1 cellular context compared by ENCODE assay signal in the genomic region with DNA sequence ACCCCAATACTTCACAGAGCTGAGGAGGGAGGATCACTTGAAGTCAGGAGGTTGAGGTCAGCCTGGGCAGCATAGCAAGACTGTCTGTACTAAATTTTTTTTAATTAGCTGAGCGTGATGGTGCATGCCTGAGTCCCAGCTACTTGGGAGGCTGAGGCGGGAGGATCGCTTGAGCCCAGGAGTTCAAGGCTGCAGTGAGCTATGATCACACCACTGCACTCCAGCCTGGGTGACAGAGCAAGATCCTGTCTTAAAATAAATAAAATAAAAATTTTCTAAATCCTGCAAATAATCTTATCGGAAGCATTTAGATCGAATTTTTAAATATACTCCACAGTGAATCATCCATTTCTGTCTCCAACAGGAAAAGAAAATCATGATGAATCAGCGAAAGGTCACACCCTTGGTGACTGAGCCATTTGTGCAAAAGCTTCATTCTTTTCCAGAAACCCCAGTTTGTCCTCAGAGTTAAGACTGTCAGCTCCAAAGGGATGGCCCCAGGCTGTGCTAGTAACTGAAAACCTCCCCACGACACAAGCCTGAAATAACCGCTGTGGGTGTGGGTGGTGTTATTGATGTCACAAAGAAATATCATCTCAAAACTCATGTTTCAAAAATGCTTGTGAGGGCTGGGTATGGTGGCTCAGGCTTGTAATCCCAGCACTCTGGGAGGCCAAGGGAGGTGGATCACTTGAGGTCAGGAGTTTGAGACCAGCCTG.
TF ChIP-seq lines count a peak whose summit lies in the region.

No MANE protein-coding gene starts in this region.

TF ChIP-seq in HepG2, 621 proteins besides CTCF, POLR2A, EP300 and RAD21 (continued from another document):
- no peak for TF ChIP-seq ZNF503 (CRISPR knock-in tag; IDR thresholded peaks at IDR 0.05)
- TF ChIP-seq, protein P1, sequence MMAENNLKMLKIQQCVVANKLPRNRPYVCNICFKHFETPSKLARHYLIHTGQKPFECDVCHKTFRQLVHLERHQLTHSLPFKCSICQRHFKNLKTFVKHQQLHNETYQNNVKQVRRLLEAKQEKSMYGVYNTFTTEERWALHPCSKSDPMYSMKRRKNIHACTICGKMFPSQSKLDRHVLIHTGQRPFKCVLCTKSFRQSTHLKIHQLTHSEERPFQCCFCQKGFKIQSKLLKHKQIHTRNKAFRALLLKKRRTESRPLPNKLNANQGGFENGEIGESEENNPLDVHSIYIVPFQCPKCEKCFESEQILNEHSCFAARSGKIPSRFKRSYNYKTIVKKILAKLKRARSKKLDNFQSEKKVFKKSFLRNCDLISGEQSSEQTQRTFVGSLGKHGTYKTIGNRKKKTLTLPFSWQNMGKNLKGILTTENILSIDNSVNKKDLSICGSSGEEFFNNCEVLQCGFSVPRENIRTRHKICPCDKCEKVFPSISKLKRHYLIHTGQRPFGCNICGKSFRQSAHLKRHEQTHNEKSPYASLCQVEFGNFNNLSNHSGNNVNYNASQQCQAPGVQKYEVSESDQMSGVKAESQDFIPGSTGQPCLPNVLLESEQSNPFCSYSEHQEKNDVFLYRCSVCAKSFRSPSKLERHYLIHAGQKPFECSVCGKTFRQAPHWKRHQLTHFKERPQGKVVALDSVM (CRISPR knock-in tag; IDR thresholded peaks at IDR 0.05), result 0 out of 2 replicates have a peak, but pooled peaks have one; percentile 10
